8 cellular contexts compared by ENCODE assay signal in genomic region chr12:27331299-27331926, GRCh38. TPM values are rescaled to one million over a fixed set of nuclear protein-coding genes. Genes with fewer than 3 reads are reported as not detected.
A peak's percentile ranks its signal among the peaks of the same experiment; 100 is the strongest.
DNase-seq lines count a peak whose midpoint lies in the region; ATAC-seq lines count a peak whose summit lies in the region.

No MANE protein-coding gene starts in this region.

- peaks cover 5% of the 10 kb centered on the region for H3K27me3 ChIP-seq in effector memory CD4-positive, alpha-beta T cell (replicated peaks; ENCODE audit: control insufficient read depth, insufficient read depth, low read length, poor library complexity, severe bottlenecking)

- H3K27ac ChIP-seq in epithelial cell of prostate = peak overlapping the region; percentile 97
- H3K27ac ChIP-seq in effector memory CD4-positive, alpha-beta T cell (ENCODE audit: insufficient read depth, low read length, poor library complexity, severe bottlenecking) = no peak overlapping the region

- H3K27ac Mint-ChIP-seq in activated naive CD4-positive, alpha-beta T cell treated with anti-CD3 and anti-CD28 coated beads for 36 hours = peak overlapping the region; percentile 74

- no peaks in the 10 kb centered on the region for H3K36me3 ChIP-seq in effector memory CD4-positive, alpha-beta T cell (ENCODE audit: control insufficient read depth, insufficient read depth, low read length)

- peaks cover 6% of the 10 kb centered on the region for H3K36me3 Mint-ChIP-seq in activated naive CD4-positive, alpha-beta T cell treated with anti-CD3 and anti-CD28 coated beads for 36 hours (ENCODE audit: low read depth)

- intact Hi-C loops in activated naive CD4-positive, alpha-beta T cell treated with anti-CD3 and anti-CD28 coated beads for 36 hours (cut with micrococcal nuclease) = loop anchor here (1.0 to 5.0 kb wide), 14 partner anchors 53 to 921 kb away; partner anchors contain the start of genes FGFR1OP2, MED21, STK38L and TM7SF3
- intact Hi-C loops in sciatic nerve (cut with DNase I) = no loop called here

- peak; percentile 67 for DNase-seq in activated naive CD4-positive, alpha-beta T cell treated with anti-CD3 and anti-CD28 coated beads for 36 hours
- no peak for DNase-seq in activated naive CD4-positive, alpha-beta T cell treated with anti-CD3 and anti-CD28 coated beads, Interleukin-2, amount 50 U/mL, for 16 hours
- DNase-seq in SIG-M5 treated with dmso at 0.1 percent for 504 hours (lab: John Stamatoyannopoulos, UW; ENCODE audit: unreplicated experiment) = peak; percentile 82
- DNase-seq in epithelial cell of prostate (ENCODE audit: low read depth, low spot score) = peak; percentile 97
- DNase-seq in sciatic nerve (ENCODE audit: low spot score) = no peak
- no peak for DNase-seq in occipital lobe (lab: John Stamatoyannopoulos, UW)
- no peak for DNase-seq in effector memory CD4-positive, alpha-beta T cell

- H3K4me1 ChIP-seq in effector memory CD4-positive, alpha-beta T cell (ENCODE audit: control insufficient read depth, insufficient read depth, low read length, poor library complexity, severe bottlenecking) = peaks cover 6% of the 10 kb centered on the region

- H3K4me3 ChIP-seq in effector memory CD4-positive, alpha-beta T cell (ENCODE audit: insufficient read depth, low read depth, low read length, poor library complexity, severe bottlenecking) = no peak overlapping the region

- H3K9me3 Mint-ChIP-seq in activated naive CD4-positive, alpha-beta T cell treated with anti-CD3 and anti-CD28 coated beads for 36 hours = no peaks in the 10 kb centered on the region

- peak; percentile 39 for ATAC-seq in HG02938 (IDR thresholded peaks at IDR 0.05; ENCODE audit: unreplicated experiment)
- peak; percentile 59 for ATAC-seq in sciatic nerve

- peaks cover 30% of the 10 kb centered on the region for H3K27me3 Mint-ChIP-seq in activated naive CD4-positive, alpha-beta T cell treated with anti-CD3 and anti-CD28 coated beads for 36 hours (ENCODE audit: low read depth)

- H3K9me3 ChIP-seq in effector memory CD4-positive, alpha-beta T cell (ENCODE audit: control insufficient read depth, low read length) = no peaks in the 10 kb centered on the region

- CTCF ChIA-PET in activated naive CD4-positive, alpha-beta T cell treated with anti-CD3 and anti-CD28 coated beads for 36 hours (lab: Charles Lee) = interaction anchor here (0.7 to 1.7 kb wide), 2 partner anchors 10 to 189 kb away, joined by 3 to 4 read pairs; no protein-coding TSS in a partner anchor

- H3K4me3 Mint-ChIP-seq in activated naive CD4-positive, alpha-beta T cell treated with anti-CD3 and anti-CD28 coated beads for 36 hours = peak overlapping the region; percentile 81

- H3K4me1 Mint-ChIP-seq in activated naive CD4-positive, alpha-beta T cell treated with anti-CD3 and anti-CD28 coated beads for 36 hours (ENCODE audit: low read depth) = peaks cover 34% of the 10 kb centered on the region

RNA-seq across cellular contexts. Expression of gene BMAL2, which starts 1.2 kb away (rescaled TPM):
- 1 to 10 TPM; 7.9 to 9.2 TPM for total RNA-seq in activated naive CD4-positive, alpha-beta T cell treated with anti-CD3 and anti-CD28 coated beads for 36 hours
- total RNA-seq in sciatic nerve (5.3 TPM), occipital lobe (62.2 TPM)

Comparison
In these comparisons a context has a peak if more than half of its experiments do, and no peak if none do; other contexts are left out.
1. DNase-seq: peak in activated naive CD4-positive, alpha-beta T cell treated with anti-CD3 and anti-CD28 coated beads for 36 hours (single experiment), SIG-M5 treated with dmso at 0.1 percent for 504 hours (single experiment) and epithelial cell of prostate (single experiment); none in activated naive CD4-positive, alpha-beta T cell treated with anti-CD3 and anti-CD28 coated beads, Interleukin-2, amount 50 U/mL, for 16 hours (single experiment), sciatic nerve (single experiment), occipital lobe (single experiment) and effector memory CD4-positive, alpha-beta T cell (0 of 3).